Comparison of ENCODE assay signal across 14 cellular contexts in the genomic region with DNA sequence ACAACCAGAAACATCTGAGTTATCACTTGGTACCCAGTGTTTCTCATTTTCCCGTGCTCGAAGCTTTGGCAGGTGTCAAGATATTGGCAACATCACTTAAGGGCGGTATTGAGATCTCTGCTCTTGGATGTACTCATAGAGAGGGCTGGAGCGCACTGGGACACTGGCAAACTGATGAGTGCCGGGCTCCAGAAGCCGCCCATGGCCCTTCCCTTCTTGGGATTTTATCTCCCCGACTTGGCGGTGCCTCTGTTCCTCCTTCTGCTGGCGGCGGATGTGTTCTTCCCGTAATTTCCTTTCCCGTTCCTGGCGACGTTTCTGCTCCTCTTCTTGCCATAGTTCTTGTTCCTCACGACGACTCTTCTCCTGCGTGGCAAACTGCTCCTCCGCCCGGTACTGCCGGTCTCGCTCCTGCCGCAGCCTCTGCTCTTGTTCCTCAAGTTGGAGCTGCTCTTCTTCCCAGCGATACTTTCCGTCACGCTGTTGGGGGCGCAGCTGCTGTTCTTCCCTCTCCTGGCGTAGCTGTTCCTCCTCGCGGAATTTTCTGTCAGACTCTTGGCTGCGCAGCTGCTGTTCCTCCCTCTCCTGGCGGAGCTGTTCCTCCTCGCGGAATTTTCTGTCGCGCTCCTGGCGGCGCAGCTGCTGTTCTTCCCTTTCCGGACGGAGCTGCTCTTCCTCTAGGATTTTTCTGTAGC. TPM values are rescaled to one million over a fixed set of nuclear protein-coding genes. Genes with fewer than 3 reads are reported as not detected.
DNase-seq lines count a peak whose midpoint lies in the region; ATAC-seq and TF ChIP-seq lines count a peak whose summit lies in the region.
"Had no signal": no experiment of that assay in that cellular context is flagged by ENCODE, and none has a peak within 500 bp of the region (broad histone marks: within the 10 kb centered on the region; RNA-seq: fewer than 3 reads in every experiment).

No MANE protein-coding gene starts in this region.

- H3K4me2 ChIP-seq in BLaER1 (no peak overlapping the region), H9 (ENCODE audit: insufficient read depth, insufficient read length, low read length) (peak overlapping the region; percentile 3)

- H3K27me3 Mint-ChIP-seq in H9 (ENCODE audit: low read depth) (peaks cover 6% of the 10 kb centered on the region), chondrocyte (ENCODE audit: low read depth) (peaks cover 21% of the 10 kb centered on the region)

- H3K4me1 Mint-ChIP-seq in H9 (no peaks in the 10 kb centered on the region), chondrocyte (ENCODE audit: low read depth) (no peaks in the 10 kb centered on the region)
- H3K4me1 Mint-ChIP-seq: naive B cell; stimulated activated naive CD8-positive, alpha-beta T cell treated with anti-CD3 and anti-CD28 coated beads, Interleukin-15, amount 100 ng/mL, for 72 hours had no signal

- H3K4me1 ChIP-seq in BLaER1 = peaks cover 31% of the 10 kb centered on the region
- H3K4me1 ChIP-seq in H9 (ENCODE audit: insufficient read depth, low read length) = no peaks in the 10 kb centered on the region
- peaks cover 45% of the 10 kb centered on the region for H3K4me1 ChIP-seq in lower lobe of right lung
- H3K4me1 ChIP-seq: HAP-1 had no signal

- H3K27me3 ChIP-seq in BLaER1 (peaks cover 70% of the 10 kb centered on the region), H9 (ENCODE audit: insufficient read depth, low read length) (peaks cover 55% of the 10 kb centered on the region), lower lobe of right lung (ENCODE audit: low read depth) (peaks cover 87% of the 10 kb centered on the region)

- H3K79me1 ChIP-seq in H9 (ENCODE audit: insufficient read depth, low read depth, low read length, poor library complexity, severe bottlenecking) = no peaks in the 10 kb centered on the region

- H3K14ac ChIP-seq in H9 (ENCODE audit: insufficient read depth, low read length) = no peak overlapping the region

- no peak overlapping the region for H3K4ac ChIP-seq in H9 (ENCODE audit: low read depth, low read length)

- TF ChIP-seq CTCF in H9 (conservative IDR thresholded peaks at IDR 0.05) (no peak), chondrocyte (IDR thresholded peaks at IDR 0.05) (no peak), lower lobe of right lung (IDR thresholded peaks at IDR 0.05) (no peak)

- ATAC-seq in lower lobe of right lung = no peak
- no peak for ATAC-seq in HG02763 (IDR thresholded peaks at IDR 0.05; ENCODE audit: unreplicated experiment)
- ATAC-seq in HG02885 (IDR thresholded peaks at IDR 0.05; ENCODE audit: poor library complexity, unreplicated experiment) = no peak
- no peak for ATAC-seq in GM18511 (IDR thresholded peaks at IDR 0.05; ENCODE audit: unreplicated experiment)
- ATAC-seq: stimulated activated naive CD8-positive, alpha-beta T cell treated with anti-CD3 and anti-CD28 coated beads, Interleukin-15, amount 100 ng/mL, for 72 hours had no signal

- no peak overlapping the region for H4K91ac ChIP-seq in H9 (ENCODE audit: insufficient read length, low read depth, low read length)

- H2BK20ac ChIP-seq in H9 (ENCODE audit: low read depth, low read length, poor library complexity, severe bottlenecking) = no peak overlapping the region

- H3K9me3 ChIP-seq in BLaER1 (peaks cover 53% of the 10 kb centered on the region), H9 (ENCODE audit: control insufficient read depth, low read depth, low read length) (no peaks in the 10 kb centered on the region), lower lobe of right lung (peaks cover 7% of the 10 kb centered on the region)
- H3K9me3 ChIP-seq: HAP-1 had no signal

- H3K27ac Mint-ChIP-seq in H9 = no peak overlapping the region
- H3K27ac Mint-ChIP-seq in chondrocyte (ENCODE audit: unreplicated experiment) = no peak overlapping the region

- H3K4me3 Mint-ChIP-seq in H9 = peak overlapping the region in 1 of 2 experiments; percentile 18
- H3K4me3 Mint-ChIP-seq in chondrocyte (ENCODE audit: unreplicated experiment) = peak overlapping the region; percentile 52
- H3K4me3 Mint-ChIP-seq: stimulated activated naive CD8-positive, alpha-beta T cell treated with anti-CD3 and anti-CD28 coated beads, Interleukin-15, amount 100 ng/mL, for 72 hours had no signal

- H2BK12ac ChIP-seq in H9 (ENCODE audit: insufficient read length, low read depth, low read length) = no peak overlapping the region

- H3K27ac ChIP-seq in BLaER1 (no peak overlapping the region), H9 (ENCODE audit: insufficient read length, low read depth, low read length) (no peak overlapping the region), lower lobe of right lung (no peak overlapping the region)
- H3K27ac ChIP-seq: WERI-Rb-1 had no signal

- H3K36me3 Mint-ChIP-seq in H9 (ENCODE audit: insufficient read depth in 1 of 3, low read depth in 3 of 3) (peaks cover 0 to 12% (median 3%) of the 10 kb centered on the region in 3 experiments; a peak in 4 of 7 replicates), chondrocyte (ENCODE audit: low read depth) (peaks cover 5% of the 10 kb centered on the region)
- H3K36me3 Mint-ChIP-seq: naive B cell had no signal

- H2AK5ac ChIP-seq in H9 (ENCODE audit: insufficient read length, low read length) = no peak overlapping the region

- peak; percentile 82 for DNase-seq in H9
- DNase-seq in chondrocyte (ENCODE audit: low spot score) = no peak
- DNase-seq in lower lobe of right lung = no peak
- no peak for DNase-seq in hypothalamus (lab: John Stamatoyannopoulos, UW)
- DNase-seq: naive B cell, NCI-H1105, WERI-Rb-1 had no signal

- no peak overlapping the region for H2AFZ ChIP-seq in H9 (ENCODE audit: low read length)

- WGBS in H9 (ENCODE audit: extremely low coverage, insufficient read length, low lambda C conversion rate) = no CpG with 5 or more reads among the region's 39 CpGs

- H2BK15ac ChIP-seq in H9 (ENCODE audit: low read depth, low read length) = no peak overlapping the region

- H3K9ac ChIP-seq in BLaER1 (no peak overlapping the region), H9 (ENCODE audit: extremely low read depth, insufficient read length, low read length) (no peak overlapping the region)

- intact Hi-C loops in lower lobe of right lung (cut with DNase I) = no loop called here

- H4K5ac ChIP-seq in H9 (ENCODE audit: insufficient read length, low read depth, low read length) = no peak overlapping the region

- no peak overlapping the region for H3K56ac ChIP-seq in H9 (ENCODE audit: insufficient read length, low read depth, low read length)

- H3K79me2 ChIP-seq in H9 (ENCODE audit: insufficient read depth, low read length) = no peaks in the 10 kb centered on the region

- H3K9me3 Mint-ChIP-seq in H9 = peaks cover 13 to 31% of the 10 kb centered on the region in 2 experiments
- H3K9me3 Mint-ChIP-seq in chondrocyte (ENCODE audit: low read depth) = peaks cover 11% of the 10 kb centered on the region
- H3K9me3 Mint-ChIP-seq: stimulated activated naive CD8-positive, alpha-beta T cell treated with anti-CD3 and anti-CD28 coated beads, Interleukin-15, amount 100 ng/mL, for 72 hours had no signal

- no peak overlapping the region for H2BK5ac ChIP-seq in H9 (ENCODE audit: insufficient read length, low read length)

- no peak overlapping the region for H2BK120ac ChIP-seq in H9 (ENCODE audit: low read depth, low read length, poor library complexity, severe bottlenecking)

- H3K23ac ChIP-seq in H9 (ENCODE audit: insufficient read length, low read depth, low read length) = no peak overlapping the region

- H3K18ac ChIP-seq in H9 (ENCODE audit: insufficient read length, low read depth, low read length) = no peak overlapping the region

- peaks cover 3% of the 10 kb centered on the region for H3K23me2 ChIP-seq in H9 (ENCODE audit: insufficient read length, low read depth, low read length, poor library complexity, severe bottlenecking)

- no peaks in the 10 kb centered on the region for H4K20me1 ChIP-seq in BLaER1
- no peaks in the 10 kb centered on the region for H4K20me1 ChIP-seq in H9 (ENCODE audit: control insufficient read depth, insufficient read depth, insufficient read length)

- peak overlapping the region; percentile 64; the same call in 1 of the 2 replicates for H3K4me3 ChIP-seq in BLaER1
- peak overlapping the region; percentile 61 for H3K4me3 ChIP-seq in lower lobe of right lung
- H3K4me3 ChIP-seq: HAP-1 had no signal

- no peak overlapping the region for H4K8ac ChIP-seq in H9 (replicated peaks; ENCODE audit: insufficient read length, low read depth, low read length)

- no peak overlapping the region for H3T11ph ChIP-seq in H9 (ENCODE audit: low read length)

- H3K36me3 ChIP-seq in BLaER1 = no peaks in the 10 kb centered on the region
- no peaks in the 10 kb centered on the region for H3K36me3 ChIP-seq in lower lobe of right lung
- H3K36me3 ChIP-seq: HAP-1, WERI-Rb-1 had no signal

RNA-seq across cellular contexts. Expression of a gene that starts 7.8 kb away (rescaled TPM):
- total RNA-seq in H9 (2021) (not detected in 2 replicates), chondrocyte (not detected in 3 replicates), lower lobe of right lung (0.15 TPM)

RNA-seq across cellular contexts. Expression of a gene that starts 18.6 kb away (rescaled TPM):
- total RNA-seq in H9 (2021) (not detected in 2 replicates), chondrocyte (not detected in 3 replicates), lower lobe of right lung (not detected)
- total RNA-seq: frontal cortex had no signal

RNA-seq across cellular contexts. Expression of a gene that starts 51.6 kb away (rescaled TPM):
- not detected in 2 replicates for total RNA-seq in H9 (2021)
- total RNA-seq in chondrocyte = not detected in 3 replicates
- not detected for total RNA-seq in lower lobe of right lung
- total RNA-seq: frontal cortex had no signal
